ENCODE assay signal across 8 cellular contexts in genomic region chr19:18419195-18419698, GRCh38. TPM values are rescaled to one million over a fixed set of nuclear protein-coding genes. Genes with fewer than 3 reads are reported as not detected.
DNase-seq lines count a peak whose midpoint lies in the region; ATAC-seq and TF ChIP-seq lines count a peak whose summit lies in the region.

Gene SSBP4 (plus strand): TSS chr19:18419398. CDS start chr19:18419649, 251 bp downstream.

- peak; percentile 50 for ATAC-seq in CD8-positive, alpha-beta T cell
- peak; percentile 33 for ATAC-seq in GM21390 (IDR thresholded peaks at IDR 0.05; ENCODE audit: unreplicated experiment)
- ATAC-seq in heart left ventricle, result peak in 2 of 4 donors; percentile 10 to 22
- ATAC-seq in HG02610 (IDR thresholded peaks at IDR 0.05; ENCODE audit: unreplicated experiment), result no peak

- 0 to 1% (median 1%) methylated on average over 16 to 80 of the region's 80 CpGs for WGBS in heart left ventricle, 4 donors
- WGBS in trophoblast cell (ENCODE audit: extremely low coverage, insufficient coverage, insufficient read length), result no CpG with 5 or more reads among the region's 80 CpGs

- H3K27ac ChIP-seq in CD8-positive, alpha-beta T cell (ENCODE audit: low read depth, low read length), result no peak within 1 kb of the TSS
- H3K27ac ChIP-seq in SU-DHL-6 (ENCODE audit: low read depth, low read length) (no peak within 1 kb of the TSS), heart left ventricle (peak within 1 kb of the TSS; percentile 89 to 100 (median 95)), trophoblast cell (ENCODE audit: low read depth, low read length) (peak within 1 kb of the TSS; percentile 35)

- H3K9me2 ChIP-seq in SU-DHL-6 (replicated peaks; ENCODE audit: insufficient read depth, low read length), result no peaks in the 10 kb centered on the region

- H3K79me2 ChIP-seq in SU-DHL-6 (ENCODE audit: insufficient read depth, low read length) (no peaks in the 10 kb centered on the region), trophoblast cell (ENCODE audit: control insufficient read depth, insufficient read depth, low read length, poor library complexity) (peaks cover 14% of the 10 kb centered on the region)

- CTCF ChIA-PET in CD8-positive, alpha-beta T cell (lab: Charles Lee), result interaction anchor here (0.7 to 13.7 kb wide), 9 partner anchors 8 to 211 kb away, joined by 3 to 160 read pairs (median 5); no protein-coding TSS in a partner anchor

- H3K9ac ChIP-seq in SU-DHL-6 (ENCODE audit: low read length) (peak within 1 kb of the TSS; percentile 54), trophoblast cell (ENCODE audit: low read length) (peak within 1 kb of the TSS; percentile 56)

- peak within 1 kb of the TSS; percentile 91 for H3K27ac Mint-ChIP-seq in CD8-positive, alpha-beta T cell

- peaks cover 77% of the 10 kb centered on the region for H3K4me1 Mint-ChIP-seq in CD8-positive, alpha-beta T cell (ENCODE audit: low read depth)

- H3K79me1 ChIP-seq in trophoblast cell (ENCODE audit: low read length), result peaks cover 32% of the 10 kb centered on the region

- no peaks in the 10 kb centered on the region for H3K9me3 ChIP-seq in CD8-positive, alpha-beta T cell (ENCODE audit: low read length)
- no peaks in the 10 kb centered on the region for H3K9me3 ChIP-seq in MG63
- H3K9me3 ChIP-seq in SU-DHL-6 (ENCODE audit: insufficient read depth, low read length), result no peaks in the 10 kb centered on the region
- no peaks in the 10 kb centered on the region for H3K9me3 ChIP-seq in heart left ventricle
- peaks cover 2% of the 10 kb centered on the region for H3K9me3 ChIP-seq in trophoblast cell (ENCODE audit: insufficient read depth, low read depth, low read length)

- peak within 1 kb of the TSS; percentile 83 for H3K4ac ChIP-seq in trophoblast cell (ENCODE audit: low read depth, low read length)

- peak within 1 kb of the TSS; percentile 98 for H2BK12ac ChIP-seq in trophoblast cell (ENCODE audit: low read length)

- DNase-seq in CD8-positive, alpha-beta T cell, result peak; percentile 43 to 79 (median 58)
- DNase-seq in MG63 (peak; percentile 80), amniotic epithelial cell (ENCODE audit: low read depth) (peak; percentile 63), heart left ventricle (peak; percentile 74 to 88 (median 84)), trophoblast cell (peak; percentile 55 to 77)

- POLR2A ChIA-PET in CD8-positive, alpha-beta T cell (lab: Charles Lee), result interaction anchor here (0.6 to 3.3 kb wide), 8 partner anchors 10 to 267 kb away, joined by 3 to 21 read pairs (median 6); partner anchors contain the start of gene JUND

- peak within 1 kb of the TSS; percentile 91 for H2BK120ac ChIP-seq in trophoblast cell (ENCODE audit: insufficient read depth, low read length, poor library complexity)

- H3K4me3 ChIP-seq in CD8-positive, alpha-beta T cell (ENCODE audit: low read depth, low read length), result peak within 1 kb of the TSS; percentile 55
- H3K4me3 ChIP-seq in MG63 (peak within 1 kb of the TSS; percentile 77), SU-DHL-6 (ENCODE audit: insufficient read depth, low read length, poor library complexity, severe bottlenecking) (peak within 1 kb of the TSS; percentile 57), heart left ventricle (peak within 1 kb of the TSS; percentile 52 to 99 (median 80)), trophoblast cell (ENCODE audit: low read depth, low read length) (peak within 1 kb of the TSS; percentile 76)

- no peaks in the 10 kb centered on the region for H3K36me3 Mint-ChIP-seq in CD8-positive, alpha-beta T cell

- TF ChIP-seq CTCF in CD8-positive, alpha-beta T cell (IDR thresholded peaks at IDR 0.05), result no peak
- TF ChIP-seq CTCF in SU-DHL-6 (IDR thresholded peaks at IDR 0.05; ENCODE audit: insufficient read depth, low read length, poor library complexity, severe bottlenecking), result no peak
- TF ChIP-seq CTCF in heart left ventricle (IDR thresholded peaks at IDR 0.05), result peak in 8 of 12 donors; percentile 14 to 69 (median 45)

- intact Hi-C loops in CD8-positive, alpha-beta T cell (cut with DNase I, micrococcal nuclease), result loop anchor here in 1 of 2 experiments (1.0 to 5.0 kb wide), 5 partner anchors 10 to 773 kb away; partner anchors contain the start of genes BORCS8, PGPEP1, RAB3A and RFXANK
- intact Hi-C loops in heart left ventricle (cut with DNase I), result loop anchor here in 3 of 10 donors (5.0 to 10.0 kb wide), 5 partner anchors 134 to 404 kb away; partner anchors contain the start of genes JUND (in 1 of the 3) and RAB3A (in 1 of the 3)

- no peaks in the 10 kb centered on the region for H3K9me3 Mint-ChIP-seq in CD8-positive, alpha-beta T cell

- H3F3A ChIP-seq in SU-DHL-6 (ENCODE audit: insufficient read depth), result peaks cover 6% of the 10 kb centered on the region; the same call in 1 of the 2 replicates

- H4K8ac ChIP-seq in trophoblast cell (ENCODE audit: low read depth, low read length), result peak within 1 kb of the TSS; percentile 83

- H4K91ac ChIP-seq in trophoblast cell (ENCODE audit: low read depth, low read length), result peak within 1 kb of the TSS; percentile 99

- no peaks in the 10 kb centered on the region for H4K20me1 ChIP-seq in SU-DHL-6 (ENCODE audit: low read depth, low read length)

- peak within 1 kb of the TSS; percentile 54 for H4K12ac ChIP-seq in trophoblast cell (ENCODE audit: low read depth, low read length)

- peaks cover 14% of the 10 kb centered on the region for H3K27me3 Mint-ChIP-seq in CD8-positive, alpha-beta T cell (ENCODE audit: low read depth)

- no peak within 1 kb of the TSS for H2AFZ ChIP-seq in SU-DHL-6 (ENCODE audit: low read depth, low read length, severe bottlenecking)
- H2AFZ ChIP-seq in trophoblast cell (ENCODE audit: insufficient read depth, low read length, poor library complexity), result peak within 1 kb of the TSS; percentile 56

- H3K23ac ChIP-seq in trophoblast cell (ENCODE audit: low read length), result no peak within 1 kb of the TSS

- H3K27me3 ChIP-seq in CD8-positive, alpha-beta T cell (ENCODE audit: insufficient read depth, low read length), result no peaks in the 10 kb centered on the region
- no peaks in the 10 kb centered on the region for H3K27me3 ChIP-seq in MG63
- H3K27me3 ChIP-seq in SU-DHL-6 (ENCODE audit: low read length), result no peaks in the 10 kb centered on the region
- peaks cover 0 to 22% (median 0%) of the 10 kb centered on the region in 9 donors for H3K27me3 ChIP-seq in heart left ventricle
- H3K27me3 ChIP-seq in trophoblast cell (ENCODE audit: insufficient read depth, low read length), result no peaks in the 10 kb centered on the region

- H3K4me3 Mint-ChIP-seq in CD8-positive, alpha-beta T cell, result peak within 1 kb of the TSS; percentile 84

- peak within 1 kb of the TSS; percentile 55 for H2BK5ac ChIP-seq in trophoblast cell (ENCODE audit: low read depth, low read length, poor library complexity)

- H2AK5ac ChIP-seq in trophoblast cell (ENCODE audit: low read length), result peak within 1 kb of the TSS; percentile 99

- TF ChIP-seq POLR2A in heart left ventricle (IDR thresholded peaks at IDR 0.05), result peak in 1 of 2 donors; percentile 50

- H3K36me3 ChIP-seq in CD8-positive, alpha-beta T cell (ENCODE audit: insufficient read depth, low read length), result no peaks in the 10 kb centered on the region
- H3K36me3 ChIP-seq in MG63 (peaks cover 32% of the 10 kb centered on the region), SU-DHL-6 (ENCODE audit: low read length) (no peaks in the 10 kb centered on the region), heart left ventricle (no peaks in the 10 kb centered on the region), trophoblast cell (ENCODE audit: control insufficient read depth in 1 of 2, insufficient read depth in 2 of 2, low read length in 2 of 2) (no peaks in the 10 kb centered on the region)

- H3K4me1 ChIP-seq in CD8-positive, alpha-beta T cell (ENCODE audit: insufficient read depth, low read length), result peaks cover 87% of the 10 kb centered on the region
- H3K4me1 ChIP-seq in heart left ventricle (peaks cover 8 to 90% (median 69%) of the 10 kb centered on the region in 12 donors), trophoblast cell (ENCODE audit: control insufficient read depth in 1 of 2, insufficient read depth in 2 of 2, low read length in 2 of 2) (peaks cover 29 to 35% of the 10 kb centered on the region in 2 experiments)

- H3K4me2 ChIP-seq in SU-DHL-6 (ENCODE audit: low read depth, low read length, poor library complexity, severe bottlenecking) (peak within 1 kb of the TSS; percentile 52), trophoblast cell (ENCODE audit: low read length) (peak within 1 kb of the TSS; percentile 78)

- H3K14ac ChIP-seq in trophoblast cell (ENCODE audit: low read length), result peak within 1 kb of the TSS; percentile 97

- peak within 1 kb of the TSS; percentile 89 for H3K18ac ChIP-seq in trophoblast cell (ENCODE audit: low read length)

RNA-seq across cellular contexts. Expression of gene SSBP4, which starts in this region (rescaled TPM):
- 10 to 100 TPM; 49.9 to 58.2 TPM for total RNA-seq in CD8-positive, alpha-beta T cell
- 187 and 203 TPM in 2 replicates for total RNA-seq in MG63 (2014; rRNA removed; shearing (Covaris generic); ENCODE audit: low replicate concordance)
- total RNA-seq in heart left ventricle, result 10 to 100 TPM; 23.5 to 89.8 (median 29.4) TPM
- 10 to 100 TPM; 29.1 to 37.3 TPM for polyA plus RNA-seq in heart left ventricle
- 51.1 and 52.0 TPM in 2 replicates for polyA plus RNA-seq in trophoblast cell (2013)

Comparison
In these comparisons a context has a peak if more than half of its experiments do, and no peak if none do; other contexts are left out.
1. H3K27ac ChIP-seq: peak in heart left ventricle (12 of 12) and trophoblast cell (single experiment); none in CD8-positive, alpha-beta T cell (single experiment) and SU-DHL-6 (single experiment).
2. CTCF ChIP-seq: peak in heart left ventricle (8 of 12); none in CD8-positive, alpha-beta T cell (single experiment) and SU-DHL-6 (single experiment).
3. Peak in every context shown above with its lines, with median percentiles within 50 percentile points of each other: DNase-seq and H3K4me3 ChIP-seq.